ENCODE assay signal across 8 cellular contexts in genomic region chr5:149434162-149435014, GRCh38. TPM values are rescaled to one million over a fixed set of nuclear protein-coding genes. Genes with fewer than 3 reads are reported as not detected.
DNase-seq lines count a peak whose midpoint lies in the region; ATAC-seq and TF ChIP-seq lines count a peak whose summit lies in the region.

No MANE protein-coding gene starts in this region.

- no peaks in the 10 kb centered on the region for H3K9me3 ChIP-seq in tibial artery

- no peaks in the 10 kb centered on the region for H3K9me3 Mint-ChIP-seq in neural crest cell

- no peak for DNase-seq in AG09319 (ENCODE audit: extremely low read depth, low read depth)
- DNase-seq in GM19240 (ENCODE audit: insufficient read length, low spot score) = peak; percentile 52
- DNase-seq in NCI-H82 (lab: John Stamatoyannopoulos, UW) = peak; percentile 87
- peak; percentile 3 to 28 for DNase-seq in activated CD8-positive, alpha-beta memory T cell treated with anti-CD3 and anti-CD28 coated beads for 4 hours (ENCODE audit: low read depth in 2 of 2)
- no peak for DNase-seq in epithelial cell of proximal tubule (ENCODE audit: low read depth)
- DNase-seq in neural crest cell (ENCODE audit: low read depth, low spot score) = peak; percentile 74
- DNase-seq in tibial artery = peak; percentile 77 to 83

- peaks cover 8 to 14% (median 14%) of the 10 kb centered on the region in 3 donors for H3K36me3 ChIP-seq in tibial artery

- H3K4me3 ChIP-seq in epithelial cell of proximal tubule (ENCODE audit: low read depth, low read length) (no peak overlapping the region), tibial artery (no peak overlapping the region)

- H3K4me1 Mint-ChIP-seq in neural crest cell = peaks cover 12% of the 10 kb centered on the region

- H3K4me1 ChIP-seq in tibial artery = peaks cover 0 to 17% (median 0%) of the 10 kb centered on the region in 4 donors

- H3K27me3 Mint-ChIP-seq in neural crest cell (ENCODE audit: low read depth) = no peaks in the 10 kb centered on the region

- TF ChIP-seq CTCF in AG09319 (IDR thresholded peaks at IDR 0.05; ENCODE audit: low read depth, low read length) (peak; percentile 93), epithelial cell of proximal tubule (conservative IDR thresholded peaks at IDR 0.05; ENCODE audit: low read depth, low read length) (peak; percentile 93), neural crest cell (conservative IDR thresholded peaks at IDR 0.05) (peak; percentile 91), tibial artery (IDR thresholded peaks at IDR 0.05) (peak; percentile 74 to 84)

- H3K4me3 Mint-ChIP-seq in neural crest cell = no peak overlapping the region

- peak overlapping the region; percentile 54 to 98 for H3K27ac ChIP-seq in tibial artery

- ATAC-seq in GM21723 (IDR thresholded peaks at IDR 0.05; ENCODE audit: unreplicated experiment) = no peak

- intact Hi-C loops in tibial artery (cut with DNase I; ENCODE audit: low total_unique reads) = no loop called here

- H3K27me3 ChIP-seq in tibial artery = no peaks in the 10 kb centered on the region

- no peaks in the 10 kb centered on the region for H3K36me3 Mint-ChIP-seq in neural crest cell (ENCODE audit: low read depth)

- no peak overlapping the region for H3K27ac Mint-ChIP-seq in neural crest cell (ENCODE audit: unreplicated experiment)

RNA-seq across cellular contexts. Expression of gene IL17B, which starts 55.3 kb away (rescaled TPM):
- total RNA-seq in epithelial cell of proximal tubule = not detected in 2 replicates
- total RNA-seq in neural crest cell = not detected in 2 replicates

Comparison
In these comparisons a context has a peak if more than half of its experiments do, and no peak if none do; other contexts are left out.
1. DNase-seq: peak in GM19240 (single experiment), NCI-H82 (single experiment), activated CD8-positive, alpha-beta memory T cell treated with anti-CD3 and anti-CD28 coated beads for 4 hours (2 of 2), neural crest cell (single experiment) and tibial artery (2 of 2); none in AG09319 (single experiment) and epithelial cell of proximal tubule (single experiment).
2. Peak in every context shown above with its lines, with median percentiles within 50 percentile points of each other: CTCF ChIP-seq.